ENCODE assay signal across 1 cellular context in the genomic region with DNA sequence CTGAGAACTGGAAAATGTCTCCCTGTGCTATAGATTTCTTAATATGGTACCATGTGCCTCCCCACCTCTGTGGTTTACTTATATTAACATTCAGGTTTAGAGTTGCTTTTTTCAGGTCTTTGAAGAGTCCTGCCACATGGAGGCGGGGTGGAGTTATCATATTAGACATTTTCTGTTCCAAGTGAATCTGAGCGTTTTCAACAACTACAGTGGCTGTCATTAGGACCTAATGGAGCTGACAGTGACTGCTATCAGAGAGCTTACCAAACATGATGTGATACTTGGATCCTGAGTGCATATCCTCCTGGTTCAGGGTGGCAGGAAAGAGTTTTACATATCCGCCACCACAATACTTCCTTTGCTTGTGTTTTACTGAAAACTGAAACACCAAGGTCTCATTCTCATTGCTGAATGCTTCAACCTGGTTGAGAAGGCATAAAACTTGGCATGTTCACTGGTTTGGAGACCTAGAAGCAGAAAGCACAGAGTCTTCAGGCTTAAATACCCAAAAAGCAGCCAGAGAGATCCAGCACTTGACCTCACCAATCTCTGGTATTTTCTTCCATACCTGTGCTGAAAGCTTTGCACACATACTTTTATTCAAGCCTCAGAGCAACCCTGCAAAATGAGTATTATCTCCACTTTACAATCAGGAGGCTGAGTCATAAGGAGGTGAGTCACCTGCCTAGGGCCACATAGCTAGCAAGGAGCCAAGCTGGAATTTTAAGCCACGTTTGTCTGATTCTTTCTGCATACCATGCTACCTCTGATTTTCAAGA.
TF ChIP-seq lines count a peak whose summit lies in the region.

No MANE protein-coding gene starts in this region.

TF ChIP-seq in K562, 482 proteins besides CTCF, POLR2A, EP300 and RAD21 (continued from another document and continues in another):
- TF ChIP-seq ZBTB40 (IDR thresholded peaks at IDR 0.05): no peak
- TF ChIP-seq ZBTB40 (CRISPR knock-in tag; IDR thresholded peaks at IDR 0.05): no peak
- TF ChIP-seq ZNF165 (CRISPR knock-in tag; IDR thresholded peaks at IDR 0.05; ENCODE audit: borderline replicate concordance): no peak
- no peak for TF ChIP-seq MCM5 (IDR thresholded peaks at IDR 0.05; ENCODE audit: low read depth)
- peak; percentile 62; the same call in 1 of the 2 replicates for TF ChIP-seq ZNF175 (CRISPR knock-in tag; IDR thresholded peaks at IDR 0.05; ENCODE audit: low read depth)
- no peak for TF ChIP-seq TCF7L2 (IDR thresholded peaks at IDR 0.05; ENCODE audit: low read depth, low read length)
- TF ChIP-seq, protein P1, sequence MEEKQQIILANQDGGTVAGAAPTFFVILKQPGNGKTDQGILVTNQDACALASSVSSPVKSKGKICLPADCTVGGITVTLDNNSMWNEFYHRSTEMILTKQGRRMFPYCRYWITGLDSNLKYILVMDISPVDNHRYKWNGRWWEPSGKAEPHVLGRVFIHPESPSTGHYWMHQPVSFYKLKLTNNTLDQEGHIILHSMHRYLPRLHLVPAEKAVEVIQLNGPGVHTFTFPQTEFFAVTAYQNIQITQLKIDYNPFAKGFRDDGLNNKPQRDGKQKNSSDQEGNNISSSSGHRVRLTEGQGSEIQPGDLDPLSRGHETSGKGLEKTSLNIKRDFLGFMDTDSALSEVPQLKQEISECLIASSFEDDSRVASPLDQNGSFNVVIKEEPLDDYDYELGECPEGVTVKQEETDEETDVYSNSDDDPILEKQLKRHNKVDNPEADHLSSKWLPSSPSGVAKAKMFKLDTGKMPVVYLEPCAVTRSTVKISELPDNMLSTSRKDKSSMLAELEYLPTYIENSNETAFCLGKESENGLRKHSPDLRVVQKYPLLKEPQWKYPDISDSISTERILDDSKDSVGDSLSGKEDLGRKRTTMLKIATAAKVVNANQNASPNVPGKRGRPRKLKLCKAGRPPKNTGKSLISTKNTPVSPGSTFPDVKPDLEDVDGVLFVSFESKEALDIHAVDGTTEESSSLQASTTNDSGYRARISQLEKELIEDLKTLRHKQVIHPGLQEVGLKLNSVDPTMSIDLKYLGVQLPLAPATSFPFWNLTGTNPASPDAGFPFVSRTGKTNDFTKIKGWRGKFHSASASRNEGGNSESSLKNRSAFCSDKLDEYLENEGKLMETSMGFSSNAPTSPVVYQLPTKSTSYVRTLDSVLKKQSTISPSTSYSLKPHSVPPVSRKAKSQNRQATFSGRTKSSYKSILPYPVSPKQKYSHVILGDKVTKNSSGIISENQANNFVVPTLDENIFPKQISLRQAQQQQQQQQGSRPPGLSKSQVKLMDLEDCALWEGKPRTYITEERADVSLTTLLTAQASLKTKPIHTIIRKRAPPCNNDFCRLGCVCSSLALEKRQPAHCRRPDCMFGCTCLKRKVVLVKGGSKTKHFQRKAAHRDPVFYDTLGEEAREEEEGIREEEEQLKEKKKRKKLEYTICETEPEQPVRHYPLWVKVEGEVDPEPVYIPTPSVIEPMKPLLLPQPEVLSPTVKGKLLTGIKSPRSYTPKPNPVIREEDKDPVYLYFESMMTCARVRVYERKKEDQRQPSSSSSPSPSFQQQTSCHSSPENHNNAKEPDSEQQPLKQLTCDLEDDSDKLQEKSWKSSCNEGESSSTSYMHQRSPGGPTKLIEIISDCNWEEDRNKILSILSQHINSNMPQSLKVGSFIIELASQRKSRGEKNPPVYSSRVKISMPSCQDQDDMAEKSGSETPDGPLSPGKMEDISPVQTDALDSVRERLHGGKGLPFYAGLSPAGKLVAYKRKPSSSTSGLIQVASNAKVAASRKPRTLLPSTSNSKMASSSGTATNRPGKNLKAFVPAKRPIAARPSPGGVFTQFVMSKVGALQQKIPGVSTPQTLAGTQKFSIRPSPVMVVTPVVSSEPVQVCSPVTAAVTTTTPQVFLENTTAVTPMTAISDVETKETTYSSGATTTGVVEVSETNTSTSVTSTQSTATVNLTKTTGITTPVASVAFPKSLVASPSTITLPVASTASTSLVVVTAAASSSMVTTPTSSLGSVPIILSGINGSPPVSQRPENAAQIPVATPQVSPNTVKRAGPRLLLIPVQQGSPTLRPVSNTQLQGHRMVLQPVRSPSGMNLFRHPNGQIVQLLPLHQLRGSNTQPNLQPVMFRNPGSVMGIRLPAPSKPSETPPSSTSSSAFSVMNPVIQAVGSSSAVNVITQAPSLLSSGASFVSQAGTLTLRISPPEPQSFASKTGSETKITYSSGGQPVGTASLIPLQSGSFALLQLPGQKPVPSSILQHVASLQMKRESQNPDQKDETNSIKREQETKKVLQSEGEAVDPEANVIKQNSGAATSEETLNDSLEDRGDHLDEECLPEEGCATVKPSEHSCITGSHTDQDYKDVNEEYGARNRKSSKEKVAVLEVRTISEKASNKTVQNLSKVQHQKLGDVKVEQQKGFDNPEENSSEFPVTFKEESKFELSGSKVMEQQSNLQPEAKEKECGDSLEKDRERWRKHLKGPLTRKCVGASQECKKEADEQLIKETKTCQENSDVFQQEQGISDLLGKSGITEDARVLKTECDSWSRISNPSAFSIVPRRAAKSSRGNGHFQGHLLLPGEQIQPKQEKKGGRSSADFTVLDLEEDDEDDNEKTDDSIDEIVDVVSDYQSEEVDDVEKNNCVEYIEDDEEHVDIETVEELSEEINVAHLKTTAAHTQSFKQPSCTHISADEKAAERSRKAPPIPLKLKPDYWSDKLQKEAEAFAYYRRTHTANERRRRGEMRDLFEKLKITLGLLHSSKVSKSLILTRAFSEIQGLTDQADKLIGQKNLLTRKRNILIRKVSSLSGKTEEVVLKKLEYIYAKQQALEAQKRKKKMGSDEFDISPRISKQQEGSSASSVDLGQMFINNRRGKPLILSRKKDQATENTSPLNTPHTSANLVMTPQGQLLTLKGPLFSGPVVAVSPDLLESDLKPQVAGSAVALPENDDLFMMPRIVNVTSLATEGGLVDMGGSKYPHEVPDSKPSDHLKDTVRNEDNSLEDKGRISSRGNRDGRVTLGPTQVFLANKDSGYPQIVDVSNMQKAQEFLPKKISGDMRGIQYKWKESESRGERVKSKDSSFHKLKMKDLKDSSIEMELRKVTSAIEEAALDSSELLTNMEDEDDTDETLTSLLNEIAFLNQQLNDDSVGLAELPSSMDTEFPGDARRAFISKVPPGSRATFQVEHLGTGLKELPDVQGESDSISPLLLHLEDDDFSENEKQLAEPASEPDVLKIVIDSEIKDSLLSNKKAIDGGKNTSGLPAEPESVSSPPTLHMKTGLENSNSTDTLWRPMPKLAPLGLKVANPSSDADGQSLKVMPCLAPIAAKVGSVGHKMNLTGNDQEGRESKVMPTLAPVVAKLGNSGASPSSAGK (IDR thresholded peaks at IDR 0.05): no peak
- no peak for TF ChIP-seq ATF1 (CRISPR knock-in tag; IDR thresholded peaks at IDR 0.05)
- TF ChIP-seq ATF1 (tag; IDR thresholded peaks at IDR 0.05): no peak
- no peak for TF ChIP-seq GTF2E2 (tag; IDR thresholded peaks at IDR 0.05)
- no peak for TF ChIP-seq U2AF1 (optimal IDR thresholded peaks at IDR 0.05; ENCODE audit: low read depth, low read length)
- TF ChIP-seq CBX3 (IDR thresholded peaks at IDR 0.05; ENCODE audit: borderline replicate concordance in 1 of 2, low read length in 2 of 2): 0 out of 3 replicates have a peak, but pooled peaks of 1 of the 2 experiments have one; percentile 14
- TF ChIP-seq, protein P2, sequence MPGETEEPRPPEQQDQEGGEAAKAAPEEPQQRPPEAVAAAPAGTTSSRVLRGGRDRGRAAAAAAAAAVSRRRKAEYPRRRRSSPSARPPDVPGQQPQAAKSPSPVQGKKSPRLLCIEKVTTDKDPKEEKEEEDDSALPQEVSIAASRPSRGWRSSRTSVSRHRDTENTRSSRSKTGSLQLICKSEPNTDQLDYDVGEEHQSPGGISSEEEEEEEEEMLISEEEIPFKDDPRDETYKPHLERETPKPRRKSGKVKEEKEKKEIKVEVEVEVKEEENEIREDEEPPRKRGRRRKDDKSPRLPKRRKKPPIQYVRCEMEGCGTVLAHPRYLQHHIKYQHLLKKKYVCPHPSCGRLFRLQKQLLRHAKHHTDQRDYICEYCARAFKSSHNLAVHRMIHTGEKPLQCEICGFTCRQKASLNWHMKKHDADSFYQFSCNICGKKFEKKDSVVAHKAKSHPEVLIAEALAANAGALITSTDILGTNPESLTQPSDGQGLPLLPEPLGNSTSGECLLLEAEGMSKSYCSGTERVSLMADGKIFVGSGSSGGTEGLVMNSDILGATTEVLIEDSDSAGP (CRISPR knock-in tag; IDR thresholded peaks at IDR 0.05): no peak
- TF ChIP-seq SRSF9 (IDR thresholded peaks at IDR 0.05; ENCODE audit: borderline replicate concordance, low read depth, low read length): no peak
- no peak for TF ChIP-seq DDX20 (tag; IDR thresholded peaks at IDR 0.05; ENCODE audit: low read depth)
- TF ChIP-seq, protein P3, sequence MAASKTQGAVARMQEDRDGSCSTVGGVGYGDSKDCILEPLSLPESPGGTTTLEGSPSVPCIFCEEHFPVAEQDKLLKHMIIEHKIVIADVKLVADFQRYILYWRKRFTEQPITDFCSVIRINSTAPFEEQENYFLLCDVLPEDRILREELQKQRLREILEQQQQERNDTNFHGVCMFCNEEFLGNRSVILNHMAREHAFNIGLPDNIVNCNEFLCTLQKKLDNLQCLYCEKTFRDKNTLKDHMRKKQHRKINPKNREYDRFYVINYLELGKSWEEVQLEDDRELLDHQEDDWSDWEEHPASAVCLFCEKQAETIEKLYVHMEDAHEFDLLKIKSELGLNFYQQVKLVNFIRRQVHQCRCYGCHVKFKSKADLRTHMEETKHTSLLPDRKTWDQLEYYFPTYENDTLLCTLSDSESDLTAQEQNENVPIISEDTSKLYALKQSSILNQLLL (CRISPR knock-in tag; IDR thresholded peaks at IDR 0.05; ENCODE audit: borderline replicate concordance): no peak
- no peak for TF ChIP-seq NFYB (IDR thresholded peaks at IDR 0.05; ENCODE audit: extremely low read depth, insufficient read length)
- no peak for TF ChIP-seq ZBTB26 (CRISPR knock-in tag; IDR thresholded peaks at IDR 0.05)
- TF ChIP-seq JUNB (CRISPR knock-in tag; conservative IDR thresholded peaks at IDR 0.05): peak; percentile 60; the same call in 1 of the 2 replicates
- peak; percentile 63 for TF ChIP-seq NFE2 (IDR thresholded peaks at IDR 0.05; ENCODE audit: low read depth)
- TF ChIP-seq CCNT2 (IDR thresholded peaks at IDR 0.05; ENCODE audit: borderline replicate concordance, extremely low read depth, insufficient read length, low read depth, low read length): peak; percentile 58
